In the genomic region with DNA sequence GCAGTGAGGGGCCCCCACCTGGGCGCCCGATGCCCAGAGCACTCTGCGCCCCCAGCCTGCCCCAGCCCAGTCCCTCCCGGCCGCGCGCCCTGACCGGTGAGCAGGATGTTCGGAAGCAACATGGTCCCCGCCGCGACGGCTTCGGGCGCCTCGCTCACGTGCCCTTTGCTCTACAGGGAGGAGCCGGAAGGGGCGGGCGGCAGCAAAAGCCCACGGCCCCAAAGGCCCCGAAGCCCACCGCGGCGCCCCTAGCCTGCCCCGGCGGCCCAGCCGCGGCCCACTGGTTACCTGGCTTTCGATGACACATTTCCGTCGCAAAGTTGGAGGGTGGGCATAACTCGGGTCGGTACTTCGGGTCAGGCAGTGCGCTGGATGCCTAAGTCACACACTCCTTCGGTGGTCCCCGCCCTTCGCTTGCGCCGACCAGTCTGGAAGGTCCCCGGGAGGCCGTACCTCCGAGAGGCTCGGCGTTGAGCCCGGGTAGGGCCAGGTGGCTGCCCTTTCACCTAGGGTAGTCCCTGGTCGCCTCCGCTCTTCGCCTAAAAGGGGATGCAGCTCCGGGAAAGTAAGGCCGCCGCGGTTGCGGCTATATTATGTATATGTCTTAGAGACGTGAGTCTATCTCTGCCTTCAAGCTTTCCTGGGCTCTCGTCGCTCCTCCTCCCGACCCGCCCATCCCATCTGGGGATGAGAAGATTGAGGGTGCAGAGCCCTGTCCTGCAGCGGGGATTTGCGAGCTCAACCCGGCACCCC, we compare ENCODE assay signal across 1 cellular context.
TF ChIP-seq lines count a peak whose summit lies in the region.

A gene (minus strand): TSS at position 152 of the 753 bp plus-strand sequence. CDS start 30 bp downstream, at position 122.
A gene with protein sequence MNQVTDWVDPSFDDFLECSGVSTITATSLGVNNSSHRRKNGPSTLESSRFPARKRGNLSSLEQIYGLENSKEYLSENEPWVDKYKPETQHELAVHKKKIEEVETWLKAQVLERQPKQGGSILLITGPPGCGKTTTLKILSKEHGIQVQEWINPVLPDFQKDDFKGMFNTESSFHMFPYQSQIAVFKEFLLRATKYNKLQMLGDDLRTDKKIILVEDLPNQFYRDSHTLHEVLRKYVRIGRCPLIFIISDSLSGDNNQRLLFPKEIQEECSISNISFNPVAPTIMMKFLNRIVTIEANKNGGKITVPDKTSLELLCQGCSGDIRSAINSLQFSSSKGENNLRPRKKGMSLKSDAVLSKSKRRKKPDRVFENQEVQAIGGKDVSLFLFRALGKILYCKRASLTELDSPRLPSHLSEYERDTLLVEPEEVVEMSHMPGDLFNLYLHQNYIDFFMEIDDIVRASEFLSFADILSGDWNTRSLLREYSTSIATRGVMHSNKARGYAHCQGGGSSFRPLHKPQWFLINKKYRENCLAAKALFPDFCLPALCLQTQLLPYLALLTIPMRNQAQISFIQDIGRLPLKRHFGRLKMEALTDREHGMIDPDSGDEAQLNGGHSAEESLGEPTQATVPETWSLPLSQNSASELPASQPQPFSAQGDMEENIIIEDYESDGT (plus strand): TSS at position 450 of the 753 bp plus-strand sequence. CDS start 2,391 bp downstream, outside the sequence.
A gene with protein sequence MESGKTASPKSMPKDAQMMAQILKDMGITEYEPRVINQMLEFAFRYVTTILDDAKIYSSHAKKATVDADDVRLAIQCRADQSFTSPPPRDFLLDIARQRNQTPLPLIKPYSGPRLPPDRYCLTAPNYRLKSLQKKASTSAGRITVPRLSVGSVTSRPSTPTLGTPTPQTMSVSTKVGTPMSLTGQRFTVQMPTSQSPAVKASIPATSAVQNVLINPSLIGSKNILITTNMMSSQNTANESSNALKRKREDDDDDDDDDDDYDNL (minus strand): TSS at position 152 of the 753 bp plus-strand sequence. CDS start 3,783 bp downstream, outside the sequence.

TF ChIP-seq in neural cell, 6 proteins besides CTCF, POLR2A, EP300 and RAD21:
- TF ChIP-seq SMC3 (conservative IDR thresholded peaks at IDR 0.05; ENCODE audit: poor library complexity) (peak; percentile 58), TAF1 (IDR thresholded peaks at IDR 0.05; ENCODE audit: low read depth) (no peak), MXI1 (conservative IDR thresholded peaks at IDR 0.05; ENCODE audit: poor library complexity, severe bottlenecking) (peak; percentile 95), EZH2 (IDR thresholded peaks at IDR 0.05; ENCODE audit: borderline replicate concordance, insufficient read depth, low read length, poor library complexity, severe bottlenecking) (no peak), POLR2AphosphoS5 (IDR thresholded peaks at IDR 0.05) (peak; percentile 88)
- TF ChIP-seq, protein P1, sequence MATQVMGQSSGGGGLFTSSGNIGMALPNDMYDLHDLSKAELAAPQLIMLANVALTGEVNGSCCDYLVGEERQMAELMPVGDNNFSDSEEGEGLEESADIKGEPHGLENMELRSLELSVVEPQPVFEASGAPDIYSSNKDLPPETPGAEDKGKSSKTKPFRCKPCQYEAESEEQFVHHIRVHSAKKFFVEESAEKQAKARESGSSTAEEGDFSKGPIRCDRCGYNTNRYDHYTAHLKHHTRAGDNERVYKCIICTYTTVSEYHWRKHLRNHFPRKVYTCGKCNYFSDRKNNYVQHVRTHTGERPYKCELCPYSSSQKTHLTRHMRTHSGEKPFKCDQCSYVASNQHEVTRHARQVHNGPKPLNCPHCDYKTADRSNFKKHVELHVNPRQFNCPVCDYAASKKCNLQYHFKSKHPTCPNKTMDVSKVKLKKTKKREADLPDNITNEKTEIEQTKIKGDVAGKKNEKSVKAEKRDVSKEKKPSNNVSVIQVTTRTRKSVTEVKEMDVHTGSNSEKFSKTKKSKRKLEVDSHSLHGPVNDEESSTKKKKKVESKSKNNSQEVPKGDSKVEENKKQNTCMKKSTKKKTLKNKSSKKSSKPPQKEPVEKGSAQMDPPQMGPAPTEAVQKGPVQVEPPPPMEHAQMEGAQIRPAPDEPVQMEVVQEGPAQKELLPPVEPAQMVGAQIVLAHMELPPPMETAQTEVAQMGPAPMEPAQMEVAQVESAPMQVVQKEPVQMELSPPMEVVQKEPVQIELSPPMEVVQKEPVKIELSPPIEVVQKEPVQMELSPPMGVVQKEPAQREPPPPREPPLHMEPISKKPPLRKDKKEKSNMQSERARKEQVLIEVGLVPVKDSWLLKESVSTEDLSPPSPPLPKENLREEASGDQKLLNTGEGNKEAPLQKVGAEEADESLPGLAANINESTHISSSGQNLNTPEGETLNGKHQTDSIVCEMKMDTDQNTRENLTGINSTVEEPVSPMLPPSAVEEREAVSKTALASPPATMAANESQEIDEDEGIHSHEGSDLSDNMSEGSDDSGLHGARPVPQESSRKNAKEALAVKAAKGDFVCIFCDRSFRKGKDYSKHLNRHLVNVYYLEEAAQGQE (IDR thresholded peaks at IDR 0.05; ENCODE audit: borderline replicate concordance), result peak; percentile 61
